Comparison of ENCODE assay signal across 2 cellular contexts in the genomic region with DNA sequence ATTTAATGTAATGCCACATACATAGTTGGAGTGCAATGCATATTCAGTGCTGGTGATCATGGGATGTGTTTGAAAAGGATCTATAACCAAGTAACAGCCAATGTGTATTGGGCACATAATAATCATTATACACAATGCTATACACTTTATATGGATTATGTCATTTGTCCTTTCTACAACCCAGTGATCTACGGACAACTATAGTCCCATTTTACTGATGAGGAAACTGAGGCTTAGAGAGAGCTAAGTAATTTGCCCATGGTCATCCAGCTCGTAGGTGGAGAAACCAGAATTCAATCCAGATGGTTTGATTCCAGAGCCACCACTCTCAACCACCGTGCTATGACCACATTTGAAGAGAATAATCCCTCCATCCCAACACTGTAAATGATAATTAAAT.
TF ChIP-seq lines count a peak whose summit lies in the region.

No MANE protein-coding gene starts in this region.

TF ChIP-seq in SK-N-SH, 30 proteins besides CTCF, POLR2A, EP300 and RAD21:
- TF ChIP-seq MEF2A (IDR thresholded peaks at IDR 0.05; ENCODE audit: borderline replicate concordance, low read depth) (no peak), TAF1 (IDR thresholded peaks at IDR 0.05; ENCODE audit: borderline replicate concordance, low read depth, low read length) (no peak), SIN3A (IDR thresholded peaks at IDR 0.05; ENCODE audit: borderline replicate concordance, low read depth, low read length) (no peak), CHD2 (IDR thresholded peaks at IDR 0.05; ENCODE audit: low read length, partially characterized antibody) (peak; percentile 9), RCOR1 (IDR thresholded peaks at IDR 0.05; ENCODE audit: low read length) (peak; percentile 60; the same call in 1 of the 2 replicates), NFIC (IDR thresholded peaks at IDR 0.05; ENCODE audit: borderline replicate concordance) (no peak), FOXM1 (IDR thresholded peaks at IDR 0.05; ENCODE audit: low read depth) (no peak)
- TF ChIP-seq, protein P1, sequence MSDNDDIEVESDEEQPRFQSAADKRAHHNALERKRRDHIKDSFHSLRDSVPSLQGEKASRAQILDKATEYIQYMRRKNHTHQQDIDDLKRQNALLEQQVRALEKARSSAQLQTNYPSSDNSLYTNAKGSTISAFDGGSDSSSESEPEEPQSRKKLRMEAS (IDR thresholded peaks at IDR 0.05; ENCODE audit: low read depth), result no peak

TF ChIP-seq in SK-N-SH treated with all-trans-retinoic acid at 6 μM for 48 hours, 23 proteins besides CTCF, POLR2A, EP300 and RAD21:
- TF ChIP-seq ESRRG (CRISPR knock-in tag; IDR thresholded peaks at IDR 0.05) (no peak), ARNTL (CRISPR knock-in tag; IDR thresholded peaks at IDR 0.05; ENCODE audit: borderline replicate concordance, low read depth) (no peak), RARB (CRISPR knock-in tag; IDR thresholded peaks at IDR 0.05) (no peak)
- TF ChIP-seq, protein P2, sequence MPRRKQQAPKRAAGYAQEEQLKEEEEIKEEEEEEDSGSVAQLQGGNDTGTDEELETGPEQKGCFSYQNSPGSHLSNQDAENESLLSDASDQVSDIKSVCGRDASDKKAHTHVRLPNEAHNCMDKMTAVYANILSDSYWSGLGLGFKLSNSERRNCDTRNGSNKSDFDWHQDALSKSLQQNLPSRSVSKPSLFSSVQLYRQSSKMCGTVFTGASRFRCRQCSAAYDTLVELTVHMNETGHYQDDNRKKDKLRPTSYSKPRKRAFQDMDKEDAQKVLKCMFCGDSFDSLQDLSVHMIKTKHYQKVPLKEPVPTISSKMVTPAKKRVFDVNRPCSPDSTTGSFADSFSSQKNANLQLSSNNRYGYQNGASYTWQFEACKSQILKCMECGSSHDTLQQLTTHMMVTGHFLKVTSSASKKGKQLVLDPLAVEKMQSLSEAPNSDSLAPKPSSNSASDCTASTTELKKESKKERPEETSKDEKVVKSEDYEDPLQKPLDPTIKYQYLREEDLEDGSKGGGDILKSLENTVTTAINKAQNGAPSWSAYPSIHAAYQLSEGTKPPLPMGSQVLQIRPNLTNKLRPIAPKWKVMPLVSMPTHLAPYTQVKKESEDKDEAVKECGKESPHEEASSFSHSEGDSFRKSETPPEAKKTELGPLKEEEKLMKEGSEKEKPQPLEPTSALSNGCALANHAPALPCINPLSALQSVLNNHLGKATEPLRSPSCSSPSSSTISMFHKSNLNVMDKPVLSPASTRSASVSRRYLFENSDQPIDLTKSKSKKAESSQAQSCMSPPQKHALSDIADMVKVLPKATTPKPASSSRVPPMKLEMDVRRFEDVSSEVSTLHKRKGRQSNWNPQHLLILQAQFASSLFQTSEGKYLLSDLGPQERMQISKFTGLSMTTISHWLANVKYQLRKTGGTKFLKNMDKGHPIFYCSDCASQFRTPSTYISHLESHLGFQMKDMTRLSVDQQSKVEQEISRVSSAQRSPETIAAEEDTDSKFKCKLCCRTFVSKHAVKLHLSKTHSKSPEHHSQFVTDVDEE (CRISPR knock-in tag; IDR thresholded peaks at IDR 0.05), result no peak
